Comparison of ENCODE assay signal across 34 cellular contexts in genomic region chr2:107128381-107128780, GRCh38.
"Had no signal": no experiment of that assay in that cellular context is flagged by ENCODE, and none has a peak within 500 bp of the region (broad histone marks: within the 10 kb centered on the region; RNA-seq: fewer than 3 reads in every experiment).

No MANE protein-coding gene starts in this region.

- H3K36me3 ChIP-seq: MG63 had no signal

- H3K9me3 ChIP-seq: MG63 had no signal

- H3K27ac ChIP-seq: KMS-11 had no signal

- H3K27me3 ChIP-seq: MG63 had no signal

- H3K4me3 ChIP-seq: MG63 had no signal

- DNase-seq: Karpas-422, Kasumi-1, MG63, MM.1S, MV-4-11, NCI-H1048, NCI-H1092, NCI-H1092 treated with DMSO at 0.1 percent for 48 hours, NCI-H1105, NCI-H1105 treated with DMSO at 0.1 percent for 48 hours, NCI-H1417, NCI-H1417 treated with DMSO at 0.1 percent for 48 hours, NCI-H1436, NCI-H1436 treated with DMSO at 0.1 percent for 48 hours, NCI-H146, NCI-H1694, NCI-H1694 treated with DMSO at 0.1 percent for 48 hours, NCI-H187, NCI-H187 treated with DMSO at 0.1 percent for 48 hours, NCI-H1930, NCI-H2029, NCI-H2029 treated with DMSO at 0.1 percent for 48 hours, NCI-H2081, NCI-H2081 treated with DMSO at 0.1 percent for 48 hours, NCI-H2107, NCI-H2171, NCI-H2171 treated with DMSO at 0.1 percent for 48 hours, NCI-H2227 treated with DMSO at 0.1 percent for 48 hours, NCI-H226, NCI-H345, NCI-H446, NCI-H446 treated with DMSO at 0.1 percent for 48 hours, NCI-H510A had no signal
